Comparison of ENCODE assay signal across 9 cellular contexts in genomic region chr19:17841810-17842662, GRCh38. TPM values are rescaled to one million over a fixed set of nuclear protein-coding genes. Genes with fewer than 3 reads are reported as not detected.
DNase-seq lines count a peak whose midpoint lies in the region; ATAC-seq and TF ChIP-seq lines count a peak whose summit lies in the region.
"Had no signal": no experiment of that assay in that cellular context is flagged by ENCODE, and none has a peak within 500 bp of the region (broad histone marks: within the 10 kb centered on the region; RNA-seq: fewer than 3 reads in every experiment).

No MANE protein-coding gene starts in this region.

- intact Hi-C loops in left lung (cut with DNase I), result no loop called here

- peak overlapping the region in 2 of 8 donors; percentile 29 to 79 for H3K27ac Mint-ChIP-seq in CD8-positive, alpha-beta memory T cell

- TF ChIP-seq CTCF in left lung (IDR thresholded peaks at IDR 0.05), result no peak

- peaks cover 57% of the 10 kb centered on the region for H3K36me3 ChIP-seq in CD8-positive, alpha-beta memory T cell (ENCODE audit: insufficient read depth, low read length)
- peaks cover 0 to 68% of the 10 kb centered on the region in 2 donors for H3K36me3 ChIP-seq in left lung
- H3K36me3 ChIP-seq: HAP-1 had no signal

- H3K9me3 ChIP-seq in CD8-positive, alpha-beta memory T cell (ENCODE audit: low read length), result no peaks in the 10 kb centered on the region
- H3K9me3 ChIP-seq in left lung, result no peaks in the 10 kb centered on the region
- H3K9me3 ChIP-seq: HAP-1 had no signal

- no peaks in the 10 kb centered on the region for H3K27me3 Mint-ChIP-seq in CD8-positive, alpha-beta memory T cell

- peak overlapping the region; percentile 38 for H3K27ac ChIP-seq in CD8-positive, alpha-beta memory T cell (ENCODE audit: low read depth, low read length)
- H3K27ac ChIP-seq in left lung, result no peak overlapping the region

- H3K4me3 Mint-ChIP-seq in CD8-positive, alpha-beta memory T cell, result no peak overlapping the region

- POLR2A ChIA-PET in CD8-positive, alpha-beta memory T cell (lab: Charles Lee), result no interaction called here

- no peak overlapping the region for H3K4me3 ChIP-seq in CD8-positive, alpha-beta memory T cell (ENCODE audit: low read length)
- H3K4me3 ChIP-seq in left lung, result no peak overlapping the region
- H3K4me3 ChIP-seq: HAP-1 had no signal

- ATAC-seq in left lung (peak; percentile 86), HG03108 (IDR thresholded peaks at IDR 0.05; ENCODE audit: unreplicated experiment) (no peak), GM21529 (IDR thresholded peaks at IDR 0.05; ENCODE audit: unreplicated experiment) (no peak)

- no peaks in the 10 kb centered on the region for H3K9me3 Mint-ChIP-seq in CD8-positive, alpha-beta memory T cell

- H3K27me3 ChIP-seq in CD8-positive, alpha-beta memory T cell (ENCODE audit: insufficient read depth, low read length, poor library complexity, severe bottlenecking), result no peaks in the 10 kb centered on the region
- peaks cover 0 to 33% of the 10 kb centered on the region in 2 donors for H3K27me3 ChIP-seq in left lung

- peaks cover 30% of the 10 kb centered on the region for H3K4me1 ChIP-seq in CD8-positive, alpha-beta memory T cell (ENCODE audit: insufficient read depth, low read length)
- peaks cover 0 to 44% of the 10 kb centered on the region in 2 donors for H3K4me1 ChIP-seq in left lung
- H3K4me1 ChIP-seq: HAP-1 had no signal

- H3K36me3 Mint-ChIP-seq in CD8-positive, alpha-beta memory T cell, result peaks cover 8 to 66% (median 11%) of the 10 kb centered on the region in 3 donors

- peaks cover 31 to 41% (median 40%) of the 10 kb centered on the region in 3 donors for H3K4me1 Mint-ChIP-seq in CD8-positive, alpha-beta memory T cell

- DNase-seq in CD8-positive, alpha-beta memory T cell, result peak in 2 of 5 donors; percentile 23 to 43
- peak; percentile 59 for DNase-seq in NCI-H1092 treated with DMSO at 0.1 percent for 48 hours (lab: John Stamatoyannopoulos, UW)
- DNase-seq in activated CD4-positive, CD25-positive, alpha-beta regulatory T cell treated with anti-CD3 and anti-CD28 coated beads, Interleukin-2, amount 50 U/mL, for 72 hours, result peak; percentile 72
- peak; percentile 60 for DNase-seq in dermis blood vessel endothelial cell
- peak in 1 of 2 donors; percentile 72 for DNase-seq in left lung
- peak; percentile 75 to 80 for DNase-seq in stimulated activated CD4-positive, alpha-beta T cell treated with anti-CD3 and anti-CD28 coated beads, Interleukin-2, amount 100 ng/mL, for 48 hours

- CTCF ChIA-PET in CD8-positive, alpha-beta memory T cell (lab: Charles Lee), result interaction anchor here (1.2 to 2.4 kb wide), 2 partner anchors 13 to 18 kb away, joined by 5 to 10 read pairs; partner anchors contain the start of gene RPL18A

RNA-seq across cellular contexts. Expression of gene JAK3, which starts 5.7 kb away (rescaled TPM):
- 100 to 1,000 TPM; 119 to 125 TPM for total RNA-seq in CD8-positive, alpha-beta memory T cell
- 84.0 TPM for polyA plus RNA-seq in CD8-positive, alpha-beta memory T cell
- 3.2 and 4.1 TPM in 2 replicates for total RNA-seq in dermis blood vessel endothelial cell
- total RNA-seq in left lung, result 10 to 100 TPM in 1 of 2 donors, 1 to 10 TPM in 1; 7.9 to 35.9 TPM

RNA-seq across cellular contexts. Expression of gene RPL18A, which starts 17.7 kb away (rescaled TPM):
- 1,000 to 10,000 TPM; 3,114 to 3,151 TPM for total RNA-seq in CD8-positive, alpha-beta memory T cell
- polyA plus RNA-seq in CD8-positive, alpha-beta memory T cell, result 3,296 TPM
- total RNA-seq in dermis blood vessel endothelial cell, result 793 and 1,347 TPM in 2 replicates
- 1,000 to 10,000 TPM; 1,438 to 1,592 TPM for total RNA-seq in left lung

RNA-seq across cellular contexts. Expression of gene INSL3, which starts 20.7 kb away (rescaled TPM):
- 1 to 10 TPM; 1.8 to 2.9 TPM for total RNA-seq in CD8-positive, alpha-beta memory T cell
- 2.6 TPM for polyA plus RNA-seq in CD8-positive, alpha-beta memory T cell
- total RNA-seq in dermis blood vessel endothelial cell (not detected in 2 replicates), left lung (under 1 TPM in 1 of 2 donors, not detected in 1; 0.76 TPM)

RNA-seq across cellular contexts. Expression of gene SLC5A5, which starts 29.7 kb away (rescaled TPM):
- 1 to 10 TPM; 1.2 to 1.7 TPM for total RNA-seq in CD8-positive, alpha-beta memory T cell
- 0.33 TPM for polyA plus RNA-seq in CD8-positive, alpha-beta memory T cell
- total RNA-seq in dermis blood vessel endothelial cell (not detected in 2 replicates), left lung (under 1 TPM in 1 of 2 donors, not detected in 1; 0.55 TPM)

RNA-seq across cellular contexts. Expression of gene B3GNT3, which starts 47.1 kb away (rescaled TPM):
- total RNA-seq in CD8-positive, alpha-beta memory T cell, result not detected
- not detected for polyA plus RNA-seq in CD8-positive, alpha-beta memory T cell
- total RNA-seq in dermis blood vessel endothelial cell (0.42 TPM in 1 of 2 replicates, not detected in the other), left lung (1 to 10 TPM; 2.1 to 5.2 TPM)
